Comparison of ENCODE assay signal across 23 cellular contexts in the genomic region with DNA sequence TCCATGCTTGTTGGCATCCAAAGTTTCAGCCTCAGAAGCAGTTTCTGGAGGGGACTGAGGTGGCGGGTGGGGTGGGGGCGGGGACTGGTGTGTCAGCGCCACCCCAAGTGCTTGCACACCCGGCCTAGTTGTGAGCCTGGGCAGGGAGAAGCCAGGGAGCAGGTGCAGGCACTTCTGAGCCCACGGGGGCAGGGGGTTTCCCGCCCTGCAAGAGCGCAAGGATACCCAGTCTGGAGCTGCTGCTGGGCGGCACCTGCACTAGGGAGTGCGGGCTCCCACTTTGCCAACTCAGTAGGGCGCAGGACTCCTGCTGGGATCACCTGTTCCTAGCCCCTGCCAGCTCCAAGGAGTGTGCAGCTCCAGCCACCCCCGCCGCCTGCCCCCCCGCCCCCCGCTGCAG.
"Had no signal": no experiment of that assay in that cellular context is flagged by ENCODE, and none has a peak within 500 bp of the region (broad histone marks: within the 10 kb centered on the region; RNA-seq: fewer than 3 reads in every experiment).

No MANE protein-coding gene starts in this region.

- ATAC-seq: foreskin keratinocyte; gastroesophageal sphincter; heart left ventricle; left cardiac atrium; left lung; left ventricle myocardium superior; naive thymus-derived CD4-positive, alpha-beta T cell had no signal

- H3K4me3 ChIP-seq: coronary artery, dorsolateral prefrontal cortex, esophagus muscularis mucosa, gastroesophageal sphincter, heart left ventricle, hepatocyte, left lung, lower lobe of right lung had no signal

- H3K4me1 Mint-ChIP-seq: immature natural killer cell had no signal

- H3K9me3 ChIP-seq: lower lobe of right lung had no signal

- H3K4me1 ChIP-seq: foreskin keratinocyte, heart left ventricle, left lung, lower lobe of right lung had no signal

- H3K27me3 Mint-ChIP-seq: naive thymus-derived CD4-positive, alpha-beta T cell had no signal

- H3K36me3 ChIP-seq: esophagus muscularis mucosa, heart left ventricle, left lung, lower lobe of right lung had no signal

- H3K27me3 ChIP-seq: dorsolateral prefrontal cortex, esophagus muscularis mucosa, foreskin keratinocyte, gastroesophageal sphincter, heart left ventricle, hepatocyte, left lung had no signal

- H3K27ac ChIP-seq: coronary artery, dorsolateral prefrontal cortex, esophagus muscularis mucosa, foreskin keratinocyte, gastroesophageal sphincter, heart left ventricle, hepatocyte, left lung, lower lobe of right lung had no signal

- DNase-seq: dermis blood vessel endothelial cell; dorsolateral prefrontal cortex; effector CD4-positive, alpha-beta T cell; effector memory CD4-positive, alpha-beta T cell; foreskin keratinocyte; hypothalamus; immature natural killer cell; islet precursor cell; left cardiac atrium; left ventricle myocardium superior; lower lobe of right lung; mesenchymal stem cell; midbrain; naive thymus-derived CD4-positive, alpha-beta T cell had no signal

- FAIRE-seq: colon, endothelial cell of umbilical vein, frontal cortex had no signal

- H3K36me3 Mint-ChIP-seq: immature natural killer cell had no signal

- H3K27ac Mint-ChIP-seq: immature natural killer cell; naive thymus-derived CD4-positive, alpha-beta T cell had no signal

- H3K4me3 Mint-ChIP-seq: immature natural killer cell; naive thymus-derived CD4-positive, alpha-beta T cell had no signal
